ENCODE assay signal across 1 cellular context in genomic region chr18:74073957-74074356, GRCh38.
TF ChIP-seq lines count a peak whose summit lies in the region.

No MANE protein-coding gene starts in this region.

TF ChIP-seq in WTC11, 78 proteins besides CTCF, POLR2A, EP300 and RAD21 (continued from another document):
- TF ChIP-seq FOXP4 (CRISPR knock-in tag; IDR thresholded peaks at IDR 0.05) (no peak), IRF1 (CRISPR knock-in tag; IDR thresholded peaks at IDR 0.05) (no peak), ZSCAN18 (CRISPR knock-in tag; IDR thresholded peaks at IDR 0.05) (no peak)
TF ChIP-seq in WTC11: peak in this region for 0.
